In genomic region chr9:121350993-121351561, GRCh38 we compare ENCODE assay signal across 8 cellular contexts. TPM values are rescaled to one million over a fixed set of nuclear protein-coding genes. Genes with fewer than 3 reads are reported as not detected.
A peak's percentile ranks its signal among the peaks of the same experiment; 100 is the strongest.
DNase-seq lines count a peak whose midpoint lies in the region; ATAC-seq lines count a peak whose summit lies in the region.

No MANE protein-coding gene starts in this region.

- POLR2A ChIA-PET in T-cell (lab: Charles Lee) = no interaction called here

- no peaks in the 10 kb centered on the region for H3K9me3 ChIP-seq in mesodermal cell (ENCODE audit: control insufficient read depth, low read length)

- ATAC-seq in T-cell (replicated peaks in 1 of 4) (no peak), HG03342 (IDR thresholded peaks at IDR 0.05; ENCODE audit: unreplicated experiment) (no peak)

- no peaks in the 10 kb centered on the region for H3K9me3 Mint-ChIP-seq in T-cell

- no peaks in the 10 kb centered on the region for H3K36me3 ChIP-seq in mesodermal cell (ENCODE audit: control insufficient read depth, insufficient read depth, low read length)

- no peaks in the 10 kb centered on the region for H3K27me3 Mint-ChIP-seq in T-cell

- peak overlapping the region in 1 of 2 donors; percentile 8 for H3K27ac Mint-ChIP-seq in T-cell

- no peak overlapping the region for H3K4me3 ChIP-seq in mesodermal cell (ENCODE audit: extremely low read depth, insufficient read depth, low read length, poor library complexity, severe bottlenecking)

- CTCF ChIA-PET in T-cell (lab: Charles Lee) = interaction anchor here in 1 of 2 donors (1.1 kb wide), 1 partner anchor 31 kb away, joined by 4 read pairs; no protein-coding TSS in a partner anchor

- H3K4me1 Mint-ChIP-seq in T-cell = peaks cover 15 to 45% (median 39%) of the 10 kb centered on the region in 3 donors

- 100% methylated on average over 1 of the region's 2 CpGs for WGBS in mesodermal cell (ENCODE audit: insufficient coverage in 2 of 2), 2 experiments

- H3K27ac ChIP-seq in mesodermal cell (ENCODE audit: low read depth, low read length, severe bottlenecking) = peak overlapping the region; percentile 75

- no peaks in the 10 kb centered on the region for H3K4me1 ChIP-seq in mesodermal cell (ENCODE audit: control insufficient read depth, insufficient read depth, low read length, poor library complexity, severe bottlenecking)

- DNase-seq in CD1c-positive myeloid dendritic cell (ENCODE audit: extremely low spot score) (peak; percentile 23), NCI-H2196 (lab: John Stamatoyannopoulos, UW; ENCODE audit: unreplicated experiment) (peak; percentile 87), dedifferentiated amniotic fluid mesenchymal stem cell (ENCODE audit: extremely low spot score) (peak; percentile 96), T-cell (no peak), OCI-M2 (lab: John Stamatoyannopoulos, UW; ENCODE audit: unreplicated experiment) (no peak), NCI-H1417 treated with DMSO at 0.1 percent for 48 hours (lab: John Stamatoyannopoulos, UW) (no peak)

- H3K36me3 Mint-ChIP-seq in T-cell = peaks cover 57% of the 10 kb centered on the region

- no peak overlapping the region for H3K4me3 Mint-ChIP-seq in T-cell

RNA-seq across cellular contexts. Expression of gene STOM, which starts 19.0 kb away (rescaled TPM):
- polyA plus RNA-seq in mesodermal cell (2013, experiment 1 of 2) = 56.6 TPM
- polyA plus RNA-seq in mesodermal cell (2013, experiment 2 of 2) = 53.6 TPM
- 10 to 100 TPM; 24.2 to 73.9 (median 57.8) TPM for total RNA-seq in T-cell

Comparison
In these comparisons a context has a peak if more than half of its experiments do, and no peak if none do; other contexts are left out.
1. DNase-seq: peak in CD1c-positive myeloid dendritic cell (single experiment), NCI-H2196 (single experiment) and dedifferentiated amniotic fluid mesenchymal stem cell (single experiment); none in T-cell (0 of 34), OCI-M2 (single experiment) and NCI-H1417 treated with DMSO at 0.1 percent for 48 hours (single experiment).